In the genomic region with DNA sequence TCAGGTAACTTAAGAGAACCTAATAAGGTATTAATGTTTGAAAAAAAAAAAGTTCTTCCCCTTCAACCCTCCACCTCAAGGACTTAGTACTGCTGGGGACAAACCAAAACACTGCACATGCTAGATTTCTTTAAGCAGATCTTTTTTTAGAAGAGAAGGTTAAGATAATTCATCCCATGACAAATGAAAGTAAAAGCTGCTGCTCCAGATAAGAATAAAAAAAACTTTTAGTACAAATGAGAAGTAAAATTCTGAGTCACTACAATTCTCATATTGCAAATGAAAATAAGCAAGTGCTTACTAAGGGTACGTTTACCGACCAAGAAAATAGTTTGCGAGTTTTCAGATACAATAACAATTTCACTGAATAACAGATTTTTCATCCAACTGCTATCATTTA, we compare ENCODE assay signal across 8 cellular contexts. TPM values are rescaled to one million over a fixed set of nuclear protein-coding genes. Genes with fewer than 3 reads are reported as not detected.
DNase-seq lines count a peak whose midpoint lies in the region; ATAC-seq and TF ChIP-seq lines count a peak whose summit lies in the region.

No MANE protein-coding gene starts in this region.

- H3K4me1 ChIP-seq in vagina = peaks cover 66% of the 10 kb centered on the region

- intact Hi-C loops in Right ventricle myocardium superior (cut with DNase I) = no loop called here
- intact Hi-C loops in cardiac septum (cut with DNase I) = no loop called here
- intact Hi-C loops in vagina (cut with DNase I) = no loop called here

- TF ChIP-seq CTCF in coronary artery (IDR thresholded peaks at IDR 0.05) (no peak), vagina (IDR thresholded peaks at IDR 0.05) (no peak)

- H3K4me3 ChIP-seq in coronary artery = peak overlapping the region; percentile 23
- no peak overlapping the region for H3K4me3 ChIP-seq in vagina

- peak overlapping the region in 1 of 2 donors; percentile 37 for H3K27ac ChIP-seq in coronary artery
- peak overlapping the region; percentile 47 for H3K27ac ChIP-seq in vagina

- TF ChIP-seq POLR2A in vagina (IDR thresholded peaks at IDR 0.05) = no peak

- no peaks in the 10 kb centered on the region for H3K36me3 ChIP-seq in vagina

- no peaks in the 10 kb centered on the region for H3K9me3 ChIP-seq in vagina

- ATAC-seq in Right ventricle myocardium superior (ENCODE audit: poor library complexity) (peak; percentile 38), HG03060 (IDR thresholded peaks at IDR 0.05; ENCODE audit: low read depth, unreplicated experiment) (peak; percentile 82)

- H3K27me3 ChIP-seq in vagina = no peaks in the 10 kb centered on the region

- no peak for DNase-seq in Right ventricle myocardium superior
- DNase-seq in cardiac septum (ENCODE audit: low spot score) = no peak
- DNase-seq in coronary artery (ENCODE audit: low spot score) = no peak
- DNase-seq in vagina (ENCODE audit: extremely low spot score in 2 of 2) = no peak
- DNase-seq in SIG-M5 treated with dmso at 0.1 percent for 504 hours (lab: John Stamatoyannopoulos, UW; ENCODE audit: unreplicated experiment) = no peak
- no peak for DNase-seq in HK-2 (ENCODE audit: unreplicated experiment)
- DNase-seq in amygdala (lab: John Stamatoyannopoulos, UW) = no peak

RNA-seq across cellular contexts. Expression of gene STAM2, which starts 8.9 kb away (rescaled TPM):
- total RNA-seq in Right ventricle myocardium superior = 22.6 TPM
- total RNA-seq in cardiac septum = 28.9 TPM
- total RNA-seq in vagina = 27.5 TPM
